In the genomic region with DNA sequence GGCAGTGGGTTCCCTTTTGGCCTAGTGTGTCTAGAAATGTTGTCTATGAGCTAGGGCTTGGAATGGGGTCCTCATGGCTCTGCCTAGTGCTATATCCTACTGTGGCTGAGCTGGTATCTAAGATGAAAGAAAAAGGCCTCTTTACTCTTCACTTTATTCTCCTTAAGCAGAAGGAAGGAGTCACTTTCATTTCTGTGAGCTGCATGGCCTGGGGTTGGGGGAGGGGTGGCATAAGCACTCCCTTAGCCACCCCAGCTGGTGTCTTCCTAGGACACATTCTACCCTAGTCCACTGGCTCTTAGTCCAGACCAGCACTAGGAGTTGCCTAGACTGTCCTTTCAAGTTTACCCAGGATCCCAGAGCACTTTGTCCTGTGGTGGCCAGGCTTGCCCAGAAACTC, we compare ENCODE assay signal across 21 cellular contexts.
"Had no signal": no experiment of that assay in that cellular context is flagged by ENCODE, and none has a peak within 500 bp of the region (broad histone marks: within the 10 kb centered on the region; RNA-seq: fewer than 3 reads in every experiment).

No MANE protein-coding gene starts in this region.

- H3K27ac ChIP-seq: left ventricle myocardium inferior, ovary, right atrium auricular region, right lobe of liver, tibial nerve, uterus had no signal

- H3K36me3 ChIP-seq: left ventricle myocardium inferior, ovary, right atrium auricular region, right lobe of liver, tibial nerve, uterus had no signal

- H3K4me1 ChIP-seq: left ventricle myocardium inferior, right atrium auricular region, right lobe of liver, tibial nerve, uterus had no signal

- H3K4me2 ChIP-seq: smooth muscle cell had no signal

- H3K9me3 ChIP-seq: ovary, right lobe of liver, uterus had no signal

- H3K27me3 ChIP-seq: ovary, right atrium auricular region, right lobe of liver, tibial nerve, uterus had no signal

- ATAC-seq: natural killer cell; right lobe of liver; stimulated activated memory B cell treated with anti-CD40 and anti-IgM and Interleukin-4, amounts not matched to agents 10 μg/mL and 1 μg/mL and 100 μg/mL, for 72 hours; stimulated activated naive CD8-positive, alpha-beta T cell treated with anti-CD3 and anti-CD28 coated beads, Interleukin-15, amount 100 ng/mL, for 72 hours had no signal

- H3K4me3 ChIP-seq: left ventricle myocardium inferior, lung, ovary, right atrium auricular region, right lobe of liver, smooth muscle cell, tibial nerve, uterus had no signal

- DNase-seq: islet precursor cell; left ventricle myocardium inferior; mesendoderm; naive B cell; natural killer cell; nephron progenitor cell; ovary; right lobe of liver; stimulated activated CD4-positive, alpha-beta T cell treated with anti-CD3 and anti-CD28 coated beads, Interleukin-1b, Interleukin-23, amount 100 ng/mL, for 48 hours; stimulated activated CD4-positive, alpha-beta T cell treated with anti-CD3 and anti-CD28 coated beads, Interleukin-2, amount 100 ng/mL, for 48 hours; stimulated activated CD4-positive, alpha-beta T cell treated with anti-CD3 and anti-CD28 coated beads, Interleukin-4, amount 100 ng/mL, for 4 hours; stimulated activated CD8-positive, alpha-beta memory T cell treated with anti-CD3 and anti-CD28 coated beads, Interleukin-4, amount 100 ng/mL, for 48 hours; stimulated activated naive CD4-positive, alpha-beta T cell treated with Interleukin-2 at 50 U/mL for 16 hours; stimulated activated naive CD8-positive, alpha-beta T cell treated with anti-CD3 and anti-CD28 coated beads, Interleukin-15, amount 100 ng/mL, for 72 hours; substantia nigra; uterus had no signal
